Comparison of ENCODE assay signal across 2 cellular contexts in genomic region chr4:473575-474457, GRCh38.
TF ChIP-seq lines count a peak whose summit lies in the region.

No MANE protein-coding gene starts in this region.

TF ChIP-seq in A549, 52 proteins besides CTCF, POLR2A, EP300 and RAD21 (continued from another document):
- peak; percentile 37; the same call in 1 of the 2 replicates for TF ChIP-seq E2F6 (IDR thresholded peaks at IDR 0.05; ENCODE audit: borderline replicate concordance, low read depth)
- TF ChIP-seq RCOR1 (IDR thresholded peaks at IDR 0.05; ENCODE audit: low read depth, low read length): no peak
- no peak for TF ChIP-seq RNF2 (IDR thresholded peaks at IDR 0.05; ENCODE audit: borderline replicate concordance, low read depth)
- peak; percentile 60; the same call in 1 of the 2 replicates for TF ChIP-seq HMGXB4 (CRISPR knock-in tag; IDR thresholded peaks at IDR 0.05; ENCODE audit: borderline replicate concordance)
- peak; percentile 19 for TF ChIP-seq MAFK (IDR thresholded peaks at IDR 0.05; ENCODE audit: partially characterized antibody)
- TF ChIP-seq TFCP2L1 (CRISPR knock-in tag; IDR thresholded peaks at IDR 0.05): no peak
- TF ChIP-seq ZC3H11A (IDR thresholded peaks at IDR 0.05): no peak
- peak; percentile 39; the same call in 1 of the 2 replicates for TF ChIP-seq KDM5A (IDR thresholded peaks at IDR 0.05)
- TF ChIP-seq MAX (IDR thresholded peaks at IDR 0.05): peak; percentile 66
- no peak for TF ChIP-seq KDM1A (IDR thresholded peaks at IDR 0.05; ENCODE audit: low read depth)
- TF ChIP-seq ZSCAN20 (CRISPR knock-in tag; IDR thresholded peaks at IDR 0.05): no peak
- no peak for TF ChIP-seq HOXA7 (CRISPR knock-in tag; IDR thresholded peaks at IDR 0.05)
- TF ChIP-seq MAZ (IDR thresholded peaks at IDR 0.05; ENCODE audit: borderline replicate concordance, low read depth, low read length): no peak

TF ChIP-seq in WTC11, 78 proteins besides CTCF, POLR2A, EP300 and RAD21 (continued from another document and continues in another):
- TF ChIP-seq USF1 (CRISPR knock-in tag; IDR thresholded peaks at IDR 0.05): no peak
- no peak for TF ChIP-seq IRF1 (CRISPR knock-in tag; IDR thresholded peaks at IDR 0.05)
- TF ChIP-seq STAT6 (CRISPR knock-in tag; conservative IDR thresholded peaks at IDR 0.05; ENCODE audit: low read depth): 0 out of 2 replicates have a peak, but pooled peaks have one; percentile 45
- peak; percentile 51; the same call in 1 of the 2 replicates for TF ChIP-seq MLX (CRISPR knock-in tag; IDR thresholded peaks at IDR 0.05)
- TF ChIP-seq SMAD3 (CRISPR knock-in tag; IDR thresholded peaks at IDR 0.05; ENCODE audit: borderline replicate concordance): no peak
- no peak for TF ChIP-seq ZMAT4 (CRISPR knock-in tag; IDR thresholded peaks at IDR 0.05)
- TF ChIP-seq ERG (CRISPR knock-in tag; IDR thresholded peaks at IDR 0.05): no peak
- no peak for TF ChIP-seq JAZF1 (CRISPR knock-in tag; IDR thresholded peaks at IDR 0.05)
- TF ChIP-seq PREB (CRISPR knock-in tag; IDR thresholded peaks at IDR 0.05; ENCODE audit: borderline replicate concordance): no peak
- peak; percentile 91 for TF ChIP-seq SP1 (CRISPR knock-in tag; conservative IDR thresholded peaks at IDR 0.05)
- TF ChIP-seq ZNF232 (CRISPR knock-in tag; IDR thresholded peaks at IDR 0.05): no peak
- 0 out of 2 replicates have a peak, but pooled peaks have one; percentile 59 for TF ChIP-seq HMGXB4 (CRISPR knock-in tag; IDR thresholded peaks at IDR 0.05)
- TF ChIP-seq HMGA2 (CRISPR knock-in tag; IDR thresholded peaks at IDR 0.05): no peak
- no peak for TF ChIP-seq SOX15 (CRISPR knock-in tag; IDR thresholded peaks at IDR 0.05)
- TF ChIP-seq MXD4 (CRISPR knock-in tag; IDR thresholded peaks at IDR 0.05; ENCODE audit: borderline replicate concordance): no peak
- peak; percentile 46 for TF ChIP-seq MAX (CRISPR knock-in tag; IDR thresholded peaks at IDR 0.05)
- TF ChIP-seq ETV6 (CRISPR knock-in tag; IDR thresholded peaks at IDR 0.05): peak; percentile 83; the same call in 1 of the 2 replicates
- peak; percentile 84 for TF ChIP-seq GABPB1 (CRISPR knock-in tag; IDR thresholded peaks at IDR 0.05)
- TF ChIP-seq MYBL2 (CRISPR knock-in tag; IDR thresholded peaks at IDR 0.05): 0 out of 2 replicates have a peak, but pooled peaks have one; percentile 58
- TF ChIP-seq ZNF281 (CRISPR knock-in tag; IDR thresholded peaks at IDR 0.05): no peak
- peak; percentile 75 for TF ChIP-seq FOXK1 (CRISPR knock-in tag; IDR thresholded peaks at IDR 0.05)
- TF ChIP-seq E2F4 (CRISPR knock-in tag; IDR thresholded peaks at IDR 0.05; ENCODE audit: borderline replicate concordance, low read depth): 0 out of 2 replicates have a peak, but pooled peaks have one; percentile 39
- no peak for TF ChIP-seq ZBTB21 (CRISPR knock-in tag; IDR thresholded peaks at IDR 0.05; ENCODE audit: borderline replicate concordance)
- 0 out of 2 replicates have a peak, but pooled peaks have one; percentile 61 for TF ChIP-seq ELF4 (CRISPR knock-in tag; IDR thresholded peaks at IDR 0.05; ENCODE audit: low read depth)
- no peak for TF ChIP-seq E2F5 (CRISPR knock-in tag; IDR thresholded peaks at IDR 0.05)
- no peak for TF ChIP-seq NR3C1 (CRISPR knock-in tag; conservative IDR thresholded peaks at IDR 0.05; ENCODE audit: low read depth)
- no peak for TF ChIP-seq ZNF512 (CRISPR knock-in tag; IDR thresholded peaks at IDR 0.05; ENCODE audit: borderline replicate concordance)
- TF ChIP-seq PRRX2 (CRISPR knock-in tag; IDR thresholded peaks at IDR 0.05): no peak
- TF ChIP-seq NR1H2 (CRISPR knock-in tag; IDR thresholded peaks at IDR 0.05): no peak
- TF ChIP-seq TP53 (CRISPR knock-in tag; IDR thresholded peaks at IDR 0.05): no peak
- TF ChIP-seq CDX4 (CRISPR knock-in tag; IDR thresholded peaks at IDR 0.05; ENCODE audit: borderline replicate concordance): no peak
